ENCODE assay signal across 8 cellular contexts in genomic region chr20:34704177-34705007, GRCh38.
DNase-seq lines count a peak whose midpoint lies in the region; ATAC-seq, FAIRE-seq and TF ChIP-seq lines count a peak whose summit lies in the region.

TSS of gene TP53INP2 (plus strand) at chr20:34704344. CDS start at chr20:34708740, 4,396 bp downstream.

- TF ChIP-seq CTCF in AG09319 (IDR thresholded peaks at IDR 0.05; ENCODE audit: low read depth, low read length) = no peak
- no peak for TF ChIP-seq CTCF in coronary artery (IDR thresholded peaks at IDR 0.05)

- DNase-seq in AG09319 (ENCODE audit: extremely low read depth, low read depth) (peak; percentile 77), GM19239 (ENCODE audit: insufficient read length, low spot score) (peak; percentile 74), NCI-H69 (lab: John Stamatoyannopoulos, UW) (peak; percentile 95), coronary artery (ENCODE audit: low spot score) (peak; percentile 96), left kidney (ENCODE audit: low read depth, low spot score) (peak; percentile 96)
- DNase-seq in activated CD4-positive, alpha-beta T cell treated with anti-CD3 and anti-CD28 coated beads, Interleukin-2, amount 50 U/mL, for 1 hour = peak; percentile 89
- peak; percentile 69 to 73 for DNase-seq in stimulated activated CD4-positive, alpha-beta T cell treated with anti-CD3 and anti-CD28 coated beads, Interleukin-1b, Interleukin-23, amount 100 ng/mL, for 4 hours (ENCODE audit: low read depth in 2 of 2)

- H3K4me3 ChIP-seq in coronary artery = peak within 1 kb of the TSS; percentile 98

- peak; percentile 39 for FAIRE-seq in GM19239 (lab: Jason Lieb, UNC)

- peak; percentile 30 for ATAC-seq in HG03469 (IDR thresholded peaks at IDR 0.05; ENCODE audit: unreplicated experiment)

- H3K27ac ChIP-seq in coronary artery = peak within 1 kb of the TSS; percentile 100

Comparison
In these comparisons a context has a peak if more than half of its experiments do, and no peak if none do; other contexts are left out.
1. Peak in every context shown above with its lines: DNase-seq, ATAC-seq, H3K4me3 ChIP-seq and H3K27ac ChIP-seq.